Comparison of ENCODE assay signal across 1 cellular context in genomic region chr12:110582286-110583136, GRCh38.
TF ChIP-seq lines count a peak whose summit lies in the region.

No MANE protein-coding gene starts in this region.

TF ChIP-seq in K562, 482 proteins besides CTCF, POLR2A, EP300 and RAD21 (continued from another document and continues in another):
- TF ChIP-seq, protein P1, sequence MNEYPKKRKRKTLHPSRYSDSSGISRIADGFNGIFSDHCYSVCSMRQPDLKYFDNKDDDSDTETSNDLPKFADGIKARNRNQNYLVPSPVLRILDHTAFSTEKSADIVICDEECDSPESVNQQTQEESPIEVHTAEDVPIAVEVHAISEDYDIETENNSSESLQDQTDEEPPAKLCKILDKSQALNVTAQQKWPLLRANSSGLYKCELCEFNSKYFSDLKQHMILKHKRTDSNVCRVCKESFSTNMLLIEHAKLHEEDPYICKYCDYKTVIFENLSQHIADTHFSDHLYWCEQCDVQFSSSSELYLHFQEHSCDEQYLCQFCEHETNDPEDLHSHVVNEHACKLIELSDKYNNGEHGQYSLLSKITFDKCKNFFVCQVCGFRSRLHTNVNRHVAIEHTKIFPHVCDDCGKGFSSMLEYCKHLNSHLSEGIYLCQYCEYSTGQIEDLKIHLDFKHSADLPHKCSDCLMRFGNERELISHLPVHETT (CRISPR knock-in tag; conservative IDR thresholded peaks at IDR 0.05 in 1 of 2, IDR thresholded peaks at IDR 0.05 in 1 of 2): peak in 1 of 2 experiments; percentile 82; a peak in 1 of 4 replicates
- TF ChIP-seq ZNF76 (CRISPR knock-in tag; IDR thresholded peaks at IDR 0.05; ENCODE audit: borderline replicate concordance) (no peak), NRF1 (conservative IDR thresholded peaks at IDR 0.05 in 1 of 2, IDR thresholded peaks at IDR 0.05 in 1 of 2) (peak in 1 of 2 experiments; percentile 36; a peak in 1 of 4 replicates), ZFX (CRISPR knock-in tag; IDR thresholded peaks at IDR 0.05) (peak; percentile 72), GABPB1 (CRISPR knock-in tag; IDR thresholded peaks at IDR 0.05) (no peak), ARHGAP35 (IDR thresholded peaks at IDR 0.05; ENCODE audit: partially characterized antibody) (no peak), CCNT2 (IDR thresholded peaks at IDR 0.05; ENCODE audit: borderline replicate concordance, extremely low read depth, insufficient read length, low read depth, low read length) (peak; percentile 13), PHF20 (IDR thresholded peaks at IDR 0.05; ENCODE audit: partially characterized antibody) (peak; percentile 20), EGR1 (conservative IDR thresholded peaks at IDR 0.05) (no peak), FOXP1 (CRISPR knock-in tag; IDR thresholded peaks at IDR 0.05) (0 out of 2 replicates have a peak, but pooled peaks have one; percentile 73), ZNF174 (CRISPR knock-in tag; IDR thresholded peaks at IDR 0.05) (no peak), ZNF778 (CRISPR knock-in tag; IDR thresholded peaks at IDR 0.05) (no peak), FIP1L1 (IDR thresholded peaks at IDR 0.05; ENCODE audit: low read depth, low read length, poor library complexity, severe bottlenecking) (peak; percentile 71), NEUROD1 (IDR thresholded peaks at IDR 0.05; ENCODE audit: borderline replicate concordance, low read depth, low read length, partially characterized antibody) (no peak), TEAD1 (CRISPR knock-in tag; IDR thresholded peaks at IDR 0.05) (peak in 1 of 2 experiments; percentile 88; a peak in 2 of 4 replicates), ETS2 (tag; IDR thresholded peaks at IDR 0.05; ENCODE audit: borderline replicate concordance, poor library complexity, severe bottlenecking) (no peak), ZEB2 (IDR thresholded peaks at IDR 0.05) (no peak), HEY1 (CRISPR knock-in tag; IDR thresholded peaks at IDR 0.05; ENCODE audit: borderline replicate concordance) (no peak), ZBTB7A (IDR thresholded peaks at IDR 0.05; ENCODE audit: borderline replicate concordance, control insufficient read depth, low read depth, low read length) (peak; percentile 45; the same call in 1 of the 2 replicates), MBD2 (IDR thresholded peaks at IDR 0.05; ENCODE audit: borderline replicate concordance, low read depth) (no peak), MYC (IDR thresholded peaks at IDR 0.05; ENCODE audit: low read depth, low read length) (peak; percentile 57; the same call in 1 of the 2 replicates), MYC (CRISPR knock-in tag; IDR thresholded peaks at IDR 0.05; ENCODE audit: borderline replicate concordance, low read depth) (peak; percentile 45; the same call in 1 of the 2 replicates), GATAD2A (IDR thresholded peaks at IDR 0.05) (no peak), OTX1 (CRISPR knock-in tag; IDR thresholded peaks at IDR 0.05) (no peak), ZNF830 (CRISPR knock-in tag; IDR thresholded peaks at IDR 0.05) (0 out of 2 replicates have a peak, but pooled peaks have one; percentile 20), U2AF2 (optimal IDR thresholded peaks at IDR 0.05; ENCODE audit: low read depth, low read length) (no peak), KHSRP (IDR thresholded peaks at IDR 0.05) (no peak), GTF2F1 (IDR thresholded peaks at IDR 0.05; ENCODE audit: low read depth, low read length) (no peak), EP400 (IDR thresholded peaks at IDR 0.05) (peak; percentile 66), ATF1 (CRISPR knock-in tag; IDR thresholded peaks at IDR 0.05) (no peak), ATF1 (tag; IDR thresholded peaks at IDR 0.05) (0 out of 2 replicates have a peak, but pooled peaks have one; percentile 9), CAMTA2 (CRISPR knock-in tag; conservative IDR thresholded peaks at IDR 0.05) (0 out of 2 replicates have a peak, but pooled peaks have one; percentile 32), CEBPZ (IDR thresholded peaks at IDR 0.05; ENCODE audit: borderline replicate concordance, low read depth, low read length) (no peak), KAT7 (CRISPR knock-in tag; IDR thresholded peaks at IDR 0.05; ENCODE audit: borderline replicate concordance) (peak; percentile 74; the same call in 1 of the 2 replicates), TEAD4 (IDR thresholded peaks at IDR 0.05; ENCODE audit: low read length) (no peak), TEAD4 (CRISPR knock-in tag; IDR thresholded peaks at IDR 0.05; ENCODE audit: borderline replicate concordance) (peak; percentile 82), TAF7 (tag; IDR thresholded peaks at IDR 0.05) (no peak), HNRNPH1 (optimal IDR thresholded peaks at IDR 0.05; ENCODE audit: low read depth, low read length) (no peak), ZHX1 (conservative IDR thresholded peaks at IDR 0.05; ENCODE audit: low read length) (no peak), ZNF740 (CRISPR knock-in tag; IDR thresholded peaks at IDR 0.05) (0 out of 2 replicates have a peak, but pooled peaks have one; percentile 20), ZNF740 (tag; IDR thresholded peaks at IDR 0.05) (no peak), NELFE (IDR thresholded peaks at IDR 0.05; ENCODE audit: insufficient read depth, insufficient read length) (no peak)
- TF ChIP-seq, protein P2, sequence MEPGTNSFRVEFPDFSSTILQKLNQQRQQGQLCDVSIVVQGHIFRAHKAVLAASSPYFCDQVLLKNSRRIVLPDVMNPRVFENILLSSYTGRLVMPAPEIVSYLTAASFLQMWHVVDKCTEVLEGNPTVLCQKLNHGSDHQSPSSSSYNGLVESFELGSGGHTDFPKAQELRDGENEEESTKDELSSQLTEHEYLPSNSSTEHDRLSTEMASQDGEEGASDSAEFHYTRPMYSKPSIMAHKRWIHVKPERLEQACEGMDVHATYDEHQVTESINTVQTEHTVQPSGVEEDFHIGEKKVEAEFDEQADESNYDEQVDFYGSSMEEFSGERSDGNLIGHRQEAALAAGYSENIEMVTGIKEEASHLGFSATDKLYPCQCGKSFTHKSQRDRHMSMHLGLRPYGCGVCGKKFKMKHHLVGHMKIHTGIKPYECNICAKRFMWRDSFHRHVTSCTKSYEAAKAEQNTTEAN (CRISPR knock-in tag; IDR thresholded peaks at IDR 0.05): 0 out of 2 replicates have a peak, but pooled peaks have one; percentile 22
- TF ChIP-seq, protein P3, sequence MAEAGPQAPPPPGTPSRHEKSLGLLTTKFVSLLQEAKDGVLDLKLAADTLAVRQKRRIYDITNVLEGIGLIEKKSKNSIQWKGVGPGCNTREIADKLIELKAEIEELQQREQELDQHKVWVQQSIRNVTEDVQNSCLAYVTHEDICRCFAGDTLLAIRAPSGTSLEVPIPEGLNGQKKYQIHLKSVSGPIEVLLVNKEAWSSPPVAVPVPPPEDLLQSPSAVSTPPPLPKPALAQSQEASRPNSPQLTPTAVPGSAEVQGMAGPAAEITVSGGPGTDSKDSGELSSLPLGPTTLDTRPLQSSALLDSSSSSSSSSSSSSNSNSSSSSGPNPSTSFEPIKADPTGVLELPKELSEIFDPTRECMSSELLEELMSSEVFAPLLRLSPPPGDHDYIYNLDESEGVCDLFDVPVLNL (CRISPR knock-in tag; IDR thresholded peaks at IDR 0.05; ENCODE audit: low read depth): peak; percentile 56; the same call in 1 of the 2 replicates
- TF ChIP-seq, protein P4, sequence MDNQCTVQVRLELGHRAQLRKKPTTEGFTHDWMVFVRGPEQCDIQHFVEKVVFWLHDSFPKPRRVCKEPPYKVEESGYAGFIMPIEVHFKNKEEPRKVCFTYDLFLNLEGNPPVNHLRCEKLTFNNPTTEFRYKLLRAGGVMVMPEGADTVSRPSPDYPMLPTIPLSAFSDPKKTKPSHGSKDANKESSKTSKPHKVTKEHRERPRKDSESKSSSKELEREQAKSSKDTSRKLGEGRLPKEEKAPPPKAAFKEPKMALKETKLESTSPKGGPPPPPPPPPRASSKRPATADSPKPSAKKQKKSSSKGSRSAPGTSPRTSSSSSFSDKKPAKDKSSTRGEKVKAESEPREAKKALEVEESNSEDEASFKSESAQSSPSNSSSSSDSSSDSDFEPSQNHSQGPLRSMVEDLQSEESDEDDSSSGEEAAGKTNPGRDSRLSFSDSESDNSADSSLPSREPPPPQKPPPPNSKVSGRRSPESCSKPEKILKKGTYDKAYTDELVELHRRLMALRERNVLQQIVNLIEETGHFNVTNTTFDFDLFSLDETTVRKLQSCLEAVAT (IDR thresholded peaks at IDR 0.05): 0 out of 4 replicates have a peak, but pooled peaks of 1 of the 2 experiments have one; percentile 41
- TF ChIP-seq, protein P5, sequence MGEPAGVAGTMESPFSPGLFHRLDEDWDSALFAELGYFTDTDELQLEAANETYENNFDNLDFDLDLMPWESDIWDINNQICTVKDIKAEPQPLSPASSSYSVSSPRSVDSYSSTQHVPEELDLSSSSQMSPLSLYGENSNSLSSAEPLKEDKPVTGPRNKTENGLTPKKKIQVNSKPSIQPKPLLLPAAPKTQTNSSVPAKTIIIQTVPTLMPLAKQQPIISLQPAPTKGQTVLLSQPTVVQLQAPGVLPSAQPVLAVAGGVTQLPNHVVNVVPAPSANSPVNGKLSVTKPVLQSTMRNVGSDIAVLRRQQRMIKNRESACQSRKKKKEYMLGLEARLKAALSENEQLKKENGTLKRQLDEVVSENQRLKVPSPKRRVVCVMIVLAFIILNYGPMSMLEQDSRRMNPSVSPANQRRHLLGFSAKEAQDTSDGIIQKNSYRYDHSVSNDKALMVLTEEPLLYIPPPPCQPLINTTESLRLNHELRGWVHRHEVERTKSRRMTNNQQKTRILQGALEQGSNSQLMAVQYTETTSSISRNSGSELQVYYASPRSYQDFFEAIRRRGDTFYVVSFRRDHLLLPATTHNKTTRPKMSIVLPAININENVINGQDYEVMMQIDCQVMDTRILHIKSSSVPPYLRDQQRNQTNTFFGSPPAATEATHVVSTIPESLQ (CRISPR knock-in tag; IDR thresholded peaks at IDR 0.05): 0 out of 2 replicates have a peak, but pooled peaks have one; percentile 42
- TF ChIP-seq, protein P6, sequence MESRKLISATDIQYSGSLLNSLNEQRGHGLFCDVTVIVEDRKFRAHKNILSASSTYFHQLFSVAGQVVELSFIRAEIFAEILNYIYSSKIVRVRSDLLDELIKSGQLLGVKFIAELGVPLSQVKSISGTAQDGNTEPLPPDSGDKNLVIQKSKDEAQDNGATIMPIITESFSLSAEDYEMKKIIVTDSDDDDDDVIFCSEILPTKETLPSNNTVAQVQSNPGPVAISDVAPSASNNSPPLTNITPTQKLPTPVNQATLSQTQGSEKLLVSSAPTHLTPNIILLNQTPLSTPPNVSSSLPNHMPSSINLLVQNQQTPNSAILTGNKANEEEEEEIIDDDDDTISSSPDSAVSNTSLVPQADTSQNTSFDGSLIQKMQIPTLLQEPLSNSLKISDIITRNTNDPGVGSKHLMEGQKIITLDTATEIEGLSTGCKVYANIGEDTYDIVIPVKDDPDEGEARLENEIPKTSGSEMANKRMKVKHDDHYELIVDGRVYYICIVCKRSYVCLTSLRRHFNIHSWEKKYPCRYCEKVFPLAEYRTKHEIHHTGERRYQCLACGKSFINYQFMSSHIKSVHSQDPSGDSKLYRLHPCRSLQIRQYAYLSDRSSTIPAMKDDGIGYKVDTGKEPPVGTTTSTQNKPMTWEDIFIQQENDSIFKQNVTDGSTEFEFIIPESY (CRISPR knock-in tag; IDR thresholded peaks at IDR 0.05): peak; percentile 33; the same call in 1 of the 2 replicates
